Comparison of ENCODE assay signal across 16 cellular contexts in the genomic region with DNA sequence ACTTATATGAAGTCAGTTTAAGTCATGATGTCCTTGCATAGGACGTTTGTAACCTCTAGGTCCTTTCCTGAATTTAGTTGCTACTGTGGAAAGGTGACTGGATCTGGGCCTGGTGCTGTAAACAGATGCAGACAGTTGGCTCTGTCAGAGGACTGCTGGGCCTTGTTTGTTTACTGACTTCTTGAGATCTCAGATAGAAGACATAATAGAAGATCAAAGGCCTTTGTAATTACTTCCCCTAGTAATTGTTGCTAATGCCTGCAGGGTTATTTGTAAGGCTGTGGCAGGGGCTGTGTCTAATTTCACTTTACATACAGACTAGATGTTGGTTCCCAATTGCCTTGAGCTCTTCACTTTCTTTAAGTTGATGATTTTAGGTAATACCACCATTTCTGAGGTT. TPM values are rescaled to one million over a fixed set of nuclear protein-coding genes. Genes with fewer than 3 reads are reported as not detected.
A peak's percentile ranks its signal among the peaks of the same experiment; 100 is the strongest.
DNase-seq lines count a peak whose midpoint lies in the region; ATAC-seq and TF ChIP-seq lines count a peak whose summit lies in the region.
"Had no signal": no experiment of that assay in that cellular context is flagged by ENCODE, and none has a peak within 500 bp of the region (broad histone marks: within the 10 kb centered on the region; RNA-seq: fewer than 3 reads in every experiment).

No MANE protein-coding gene starts in this region.

- H3K27me3 ChIP-seq in left lung: no peaks in the 10 kb centered on the region
- H3K27me3 ChIP-seq in vagina: no peaks in the 10 kb centered on the region
- H3K27me3 ChIP-seq in BE2C: no peaks in the 10 kb centered on the region
- H3K27me3 ChIP-seq: body of pancreas had no signal

- no peaks in the 10 kb centered on the region for H3K9me3 ChIP-seq in left lung
- no peaks in the 10 kb centered on the region for H3K9me3 ChIP-seq in vagina
- no peaks in the 10 kb centered on the region for H3K9me3 ChIP-seq in BE2C
- H3K9me3 ChIP-seq: body of pancreas had no signal

- DNase-seq in NCI-H510A treated with DMSO at 0.1 percent for 48 hours (lab: John Stamatoyannopoulos, UW): peak; percentile 14
- DNase-seq in NCI-H510A (lab: John Stamatoyannopoulos, UW): no peak
- DNase-seq in NCI-H146 (lab: John Stamatoyannopoulos, UW): peak; percentile 69
- peak; percentile 70 for DNase-seq in SW480 (ENCODE audit: low spot score)
- DNase-seq in progenitor cell of endocrine pancreas (ENCODE audit: low spot score, unreplicated experiment): no peak
- DNase-seq in left lung: no peak
- DNase-seq in vagina (ENCODE audit: extremely low spot score in 2 of 2): no peak
- DNase-seq in BE2C: no peak
- DNase-seq: activated B cell treated with CpG ODN at 0.5 μM for 24 hours; activated naive CD4-positive, alpha-beta T cell treated with Interleukin-2 at 50 U/mL for 16 hours; body of pancreas; Calu3; GM23248; stimulated activated naive CD4-positive, alpha-beta T cell; SW 1271 had no signal

- peaks cover 12% of the 10 kb centered on the region for H3K36me3 Mint-ChIP-seq in progenitor cell of endocrine pancreas (ENCODE audit: insufficient read depth)

- H3K4me1 Mint-ChIP-seq in progenitor cell of endocrine pancreas (ENCODE audit: low read depth): peaks cover 69% of the 10 kb centered on the region

- no peak overlapping the region for H3K4me3 ChIP-seq in left lung
- no peak overlapping the region for H3K4me3 ChIP-seq in vagina
- no peak overlapping the region for H3K4me3 ChIP-seq in BE2C (ENCODE audit: low read depth, low read length)
- H3K4me3 ChIP-seq: body of pancreas, GM23248 had no signal

- intact Hi-C loops in left lung (cut with DNase I): no loop called here
- intact Hi-C loops in vagina (cut with DNase I): no loop called here

- H3K9me3 Mint-ChIP-seq in progenitor cell of endocrine pancreas (ENCODE audit: low read depth): peaks cover 3% of the 10 kb centered on the region
- H3K9me3 Mint-ChIP-seq: activated B cell treated with CpG ODN at 0.5 μM for 24 hours had no signal

- no peak overlapping the region for H3K4me3 Mint-ChIP-seq in progenitor cell of endocrine pancreas (ENCODE audit: low read depth)
- H3K4me3 Mint-ChIP-seq: activated B cell treated with CpG ODN at 0.5 μM for 24 hours had no signal

- peak overlapping the region; percentile 72 for H3K27ac Mint-ChIP-seq in progenitor cell of endocrine pancreas
- H3K27ac Mint-ChIP-seq: activated B cell treated with CpG ODN at 0.5 μM for 24 hours had no signal

- H3K27ac ChIP-seq in left lung: no peak overlapping the region
- H3K27ac ChIP-seq in vagina: no peak overlapping the region
- H3K27ac ChIP-seq: body of pancreas, GM23248 had no signal

- no peaks in the 10 kb centered on the region for H3K27me3 Mint-ChIP-seq in progenitor cell of endocrine pancreas

- no peak for TF ChIP-seq POLR2A in vagina (IDR thresholded peaks at IDR 0.05)

- TF ChIP-seq CTCF in progenitor cell of endocrine pancreas (IDR thresholded peaks at IDR 0.05; ENCODE audit: unreplicated experiment): no peak
- no peak for TF ChIP-seq CTCF in left lung (IDR thresholded peaks at IDR 0.05)
- TF ChIP-seq CTCF in vagina (IDR thresholded peaks at IDR 0.05): no peak
- no peak for TF ChIP-seq CTCF in BE2C (IDR thresholded peaks at IDR 0.05; ENCODE audit: low read depth, low read length)

- no peaks in the 10 kb centered on the region for H3K36me3 ChIP-seq in left lung
- H3K36me3 ChIP-seq in vagina: no peaks in the 10 kb centered on the region
- H3K36me3 ChIP-seq in BE2C: no peaks in the 10 kb centered on the region

- H3K4me1 ChIP-seq in left lung: peaks cover 0 to 27% of the 10 kb centered on the region in 2 donors
- H3K4me1 ChIP-seq in vagina: no peaks in the 10 kb centered on the region
- no peaks in the 10 kb centered on the region for H3K4me1 ChIP-seq in BE2C

- no peak for ATAC-seq in left lung
- ATAC-seq: body of pancreas had no signal

RNA-seq across cellular contexts. Expression of a gene that starts 42.5 kb away (rescaled TPM):
- total RNA-seq in progenitor cell of endocrine pancreas (140 TPM in 2 replicates), left lung (under 1 TPM; 0.79 to 0.81 TPM), vagina (10.1 TPM)
- not detected for polyA plus RNA-seq in BE2C (2012; ENCODE audit: insufficient read depth, insufficient read length, low read depth)
- total RNA-seq: dermis microvascular lymphatic vessel endothelial cell had no signal

Comparison
In these comparisons a context has a peak if more than half of its experiments do, and no peak if none do; other contexts are left out.
1. DNase-seq: peak in NCI-H510A treated with DMSO at 0.1 percent for 48 hours (single experiment), NCI-H146 (single experiment) and SW480 (single experiment); none in NCI-H510A (single experiment), progenitor cell of endocrine pancreas (single experiment), left lung (0 of 2), vagina (0 of 2) and BE2C (single experiment).
2. RNA of a gene that starts 42.5 kb away (total RNA-seq): 140 TPM in progenitor cell of endocrine pancreas; 10.1 TPM in vagina (single experiment) and 0.79 to 0.81 TPM in left lung; every median in the first group is over 10 times any median in the second.